Comparison of ENCODE assay signal across 1 cellular context in the genomic region with DNA sequence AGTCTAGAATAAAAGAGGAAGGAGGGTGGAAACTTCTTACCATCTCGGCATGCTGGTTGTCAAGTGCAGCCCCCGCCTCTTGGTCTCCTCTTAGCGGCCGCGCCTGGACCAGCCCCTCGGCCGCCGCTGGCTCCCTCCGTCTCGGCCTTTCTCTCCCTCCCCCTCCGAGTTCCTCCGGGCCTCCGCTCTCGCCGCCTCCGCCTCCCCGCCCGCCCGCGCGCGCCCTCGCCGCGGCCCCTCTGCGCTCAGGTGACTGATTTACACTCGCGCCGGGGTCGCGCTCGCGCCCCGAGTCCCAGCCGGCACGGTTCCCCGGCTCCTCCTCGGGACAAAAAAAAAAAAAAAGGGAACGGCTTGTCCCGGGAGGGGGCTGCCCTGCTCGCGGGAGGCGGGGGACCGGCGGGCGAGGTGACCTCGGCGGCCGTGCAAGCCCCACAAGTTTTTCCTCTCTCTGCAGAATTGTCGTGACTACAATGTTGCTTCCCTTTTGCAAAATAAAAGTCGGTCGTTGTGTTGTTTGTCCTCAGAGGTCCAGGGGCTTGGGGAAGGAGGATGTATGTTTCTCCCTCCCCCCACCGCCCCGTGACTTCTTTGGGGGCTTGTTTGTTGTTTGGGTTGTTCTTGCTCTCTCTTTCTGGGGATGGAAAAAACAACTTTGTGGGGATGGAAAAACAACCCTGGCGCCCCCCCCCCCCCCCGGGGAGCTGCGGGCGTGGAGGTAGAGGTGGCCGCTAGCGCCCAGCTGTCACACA.
TF ChIP-seq lines count a peak whose summit lies in the region.

A gene with protein sequence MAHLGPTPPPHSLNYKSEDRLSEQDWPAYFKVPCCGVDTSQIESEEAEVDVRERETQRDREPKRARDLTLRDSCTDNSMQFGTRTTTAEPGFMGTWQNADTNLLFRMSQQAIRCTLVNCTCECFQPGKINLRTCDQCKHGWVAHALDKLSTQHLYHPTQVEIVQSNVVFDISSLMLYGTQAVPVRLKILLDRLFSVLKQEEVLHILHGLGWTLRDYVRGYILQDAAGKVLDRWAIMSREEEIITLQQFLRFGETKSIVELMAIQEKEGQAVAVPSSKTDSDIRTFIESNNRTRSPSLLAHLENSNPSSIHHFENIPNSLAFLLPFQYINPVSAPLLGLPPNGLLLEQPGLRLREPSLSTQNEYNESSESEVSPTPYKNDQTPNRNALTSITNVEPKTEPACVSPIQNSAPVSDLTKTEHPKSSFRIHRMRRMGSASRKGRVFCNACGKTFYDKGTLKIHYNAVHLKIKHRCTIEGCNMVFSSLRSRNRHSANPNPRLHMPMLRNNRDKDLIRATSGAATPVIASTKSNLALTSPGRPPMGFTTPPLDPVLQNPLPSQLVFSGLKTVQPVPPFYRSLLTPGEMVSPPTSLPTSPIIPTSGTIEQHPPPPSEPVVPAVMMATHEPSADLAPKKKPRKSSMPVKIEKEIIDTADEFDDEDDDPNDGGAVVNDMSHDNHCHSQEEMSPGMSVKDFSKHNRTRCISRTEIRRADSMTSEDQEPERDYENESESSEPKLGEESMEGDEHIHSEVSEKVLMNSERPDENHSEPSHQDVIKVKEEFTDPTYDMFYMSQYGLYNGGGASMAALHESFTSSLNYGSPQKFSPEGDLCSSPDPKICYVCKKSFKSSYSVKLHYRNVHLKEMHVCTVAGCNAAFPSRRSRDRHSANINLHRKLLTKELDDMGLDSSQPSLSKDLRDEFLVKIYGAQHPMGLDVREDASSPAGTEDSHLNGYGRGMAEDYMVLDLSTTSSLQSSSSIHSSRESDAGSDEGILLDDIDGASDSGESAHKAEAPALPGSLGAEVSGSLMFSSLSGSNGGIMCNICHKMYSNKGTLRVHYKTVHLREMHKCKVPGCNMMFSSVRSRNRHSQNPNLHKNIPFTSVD (minus strand): TSS at position 65 of the 752 bp plus-strand sequence. CDS start 22 bp downstream, at position 43.

TF ChIP-seq in HepG2, 621 proteins besides CTCF, POLR2A, EP300 and RAD21:
- 0 out of 2 replicates have a peak, but pooled peaks have one; percentile 10 for TF ChIP-seq ZNF687 (CRISPR knock-in tag; IDR thresholded peaks at IDR 0.05)
- no peak for TF ChIP-seq FOXA3 (CRISPR knock-in tag; IDR thresholded peaks at IDR 0.05)
- TF ChIP-seq ZNF7 (CRISPR knock-in tag; IDR thresholded peaks at IDR 0.05): no peak
TF ChIP-seq in HepG2: peak in this region for 1.
